In the genomic region with DNA sequence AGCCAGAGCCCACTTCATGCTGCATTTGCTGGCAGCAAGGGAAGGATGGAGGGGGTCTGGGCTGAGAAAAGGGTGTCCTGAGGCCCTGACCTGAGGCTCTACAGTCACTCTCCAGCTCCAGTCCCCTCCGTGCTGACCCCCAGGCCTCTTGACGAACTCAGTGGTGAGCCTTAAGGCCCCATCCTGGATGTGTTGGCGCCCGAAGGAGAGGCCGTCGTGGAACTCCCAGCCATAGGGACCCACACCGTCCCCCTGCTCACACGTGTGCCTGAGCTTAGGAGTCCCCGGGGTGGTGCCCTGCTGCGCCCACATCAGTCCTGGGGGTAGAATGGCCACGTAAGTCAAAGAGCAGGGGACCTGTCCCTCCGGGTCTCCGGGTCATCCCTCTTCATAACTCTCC, we compare ENCODE assay signal across 8 cellular contexts. TPM values are rescaled to one million over a fixed set of nuclear protein-coding genes. Genes with fewer than 3 reads are reported as not detected.
DNase-seq lines count a peak whose midpoint lies in the region; ATAC-seq, FAIRE-seq and TF ChIP-seq lines count a peak whose summit lies in the region.

No MANE protein-coding gene starts in this region.

- intact Hi-C loops in colonic mucosa (cut with DNase I) = no loop called here

- no peak for ATAC-seq in GM18870 (IDR thresholded peaks at IDR 0.05; ENCODE audit: unreplicated experiment)

- H3K36me3 ChIP-seq in BLaER1 treated with 17β-estradiol and CSF1 and Interleukin-3, amounts not matched to agents 10 nM and 100 nM = peaks cover 25 to 34% (median 28%) of the 10 kb centered on the region in 11 experiments
- peaks cover 24% of the 10 kb centered on the region for H3K36me3 ChIP-seq in HUES64 (ENCODE audit: insufficient read depth, low read length)
- H3K36me3 ChIP-seq in colonic mucosa = no peaks in the 10 kb centered on the region
- H3K36me3 ChIP-seq in muscle layer of colon (ENCODE audit: insufficient read depth, low read length) = peaks cover 13% of the 10 kb centered on the region

- H3K4me1 ChIP-seq in BLaER1 treated with 17β-estradiol and CSF1 and Interleukin-3, amounts not matched to agents 10 nM and 100 nM = peaks cover 21 to 33% (median 29%) of the 10 kb centered on the region in 10 experiments
- H3K4me1 ChIP-seq in HUES64 (ENCODE audit: insufficient read depth, low read length) (no peaks in the 10 kb centered on the region; the same call in 1 of the 2 replicates), colonic mucosa (peaks cover 7% of the 10 kb centered on the region), muscle layer of colon (ENCODE audit: insufficient read depth, low read length) (peaks cover 10% of the 10 kb centered on the region)

- DNase-seq in colonic mucosa (no peak), amniotic stem cell (lab: John Stamatoyannopoulos, UW) (no peak), urothelium cell line (ENCODE audit: low spot score) (no peak), HPDE6-E6E7 (ENCODE audit: extremely low spot score) (no peak)

- H3K4me2 ChIP-seq in BLaER1 treated with 17β-estradiol and CSF1 and Interleukin-3, amounts not matched to agents 10 nM and 100 nM = peak overlapping the region; percentile 82 to 100 (median 99)

- H4K20me1 ChIP-seq in BLaER1 treated with 17β-estradiol and CSF1 and Interleukin-3, amounts not matched to agents 10 nM and 100 nM = peaks cover 0 to 20% (median 4%) of the 10 kb centered on the region in 11 experiments; a peak in 10 of 22 replicates

- no peak for TF ChIP-seq CTCF in colonic mucosa (IDR thresholded peaks at IDR 0.05)

- H3K9ac ChIP-seq in BLaER1 treated with 17β-estradiol and CSF1 and Interleukin-3, amounts not matched to agents 10 nM and 100 nM = peak overlapping the region; percentile 85 to 96 (median 89)
- H3K9ac ChIP-seq in HUES64 (ENCODE audit: low read depth, low read length) = peak overlapping the region; percentile 83
- H3K9ac ChIP-seq in colonic mucosa (ENCODE audit: low read depth in 2 of 2, low read length in 2 of 2) = peak overlapping the region; percentile 81 to 83
- H3K9ac ChIP-seq in muscle layer of colon (ENCODE audit: low read length) = peak overlapping the region; percentile 70

- no peaks in the 10 kb centered on the region for H3K27me3 ChIP-seq in BLaER1 treated with 17β-estradiol and CSF1 and Interleukin-3, amounts not matched to agents 10 nM and 100 nM
- H3K27me3 ChIP-seq in HUES64 (ENCODE audit: insufficient read depth, low read length) (no peaks in the 10 kb centered on the region), colonic mucosa (no peaks in the 10 kb centered on the region), muscle layer of colon (ENCODE audit: control insufficient read depth in 1 of 2, insufficient read depth in 2 of 2, low read length in 2 of 2) (no peaks in the 10 kb centered on the region)

- 11% methylated on average over 13 of the region's 13 CpGs for WGBS in HUES64

- FAIRE-seq in urothelium cell line (lab: Jason Lieb, UNC) = no peak

- no peaks in the 10 kb centered on the region for H3K9me3 ChIP-seq in BLaER1 treated with 17β-estradiol and CSF1 and Interleukin-3, amounts not matched to agents 10 nM and 100 nM (replicated peaks in 1 of 11)
- H3K9me3 ChIP-seq in HUES64 (ENCODE audit: insufficient read depth, low read depth, low read length) = no peaks in the 10 kb centered on the region
- H3K9me3 ChIP-seq in colonic mucosa = no peaks in the 10 kb centered on the region
- no peaks in the 10 kb centered on the region for H3K9me3 ChIP-seq in muscle layer of colon (ENCODE audit: low read length)

- H3K27ac ChIP-seq in BLaER1 treated with 17β-estradiol and CSF1 and Interleukin-3, amounts not matched to agents 10 nM and 100 nM = peak overlapping the region; percentile 72 to 88 (median 83)
- H3K27ac ChIP-seq in HUES64 (ENCODE audit: low read depth, low read length) = no peak overlapping the region
- peak overlapping the region; percentile 76 for H3K27ac ChIP-seq in colonic mucosa
- H3K27ac ChIP-seq in muscle layer of colon (ENCODE audit: low read depth, low read length) = peak overlapping the region; percentile 82

- H3K4me3 ChIP-seq in BLaER1 treated with 17β-estradiol and CSF1 and Interleukin-3, amounts not matched to agents 10 nM and 100 nM = peak overlapping the region; percentile 81 to 96 (median 90)
- H3K4me3 ChIP-seq in HUES64 (ENCODE audit: low read length) (peak overlapping the region; percentile 98), colonic mucosa (peak overlapping the region; percentile 99), muscle layer of colon (ENCODE audit: low read depth in 1 of 2, low read length in 2 of 2) (peak overlapping the region; percentile 79 to 86)

RNA-seq across cellular contexts. Expression of a gene that starts 0.8 kb away (rescaled TPM):
- 27.7 TPM for polyA plus RNA-seq in HUES64 (2013, experiment 1 of 2)
- polyA plus RNA-seq in HUES64 (2013, experiment 2 of 2) = 25.9 TPM
- total RNA-seq in colonic mucosa = 10 to 100 TPM; 42.4 to 86.2 TPM

RNA-seq across cellular contexts. Expression of a gene that starts 6.2 kb away (rescaled TPM):
- 42.0 TPM for polyA plus RNA-seq in HUES64 (2013, experiment 1 of 2)
- 55.7 TPM for polyA plus RNA-seq in HUES64 (2013, experiment 2 of 2)
- 10 to 100 TPM; 47.6 to 48.3 TPM for total RNA-seq in colonic mucosa

RNA-seq across cellular contexts. Expression of a gene that starts 8.1 kb away (rescaled TPM):
- 25.4 TPM for polyA plus RNA-seq in HUES64 (2013, experiment 1 of 2)
- polyA plus RNA-seq in HUES64 (2013, experiment 2 of 2) = 28.6 TPM
- 10 to 100 TPM; 64.6 to 90.3 TPM for total RNA-seq in colonic mucosa

RNA-seq across cellular contexts. Expression of a gene that starts 9.5 kb away (rescaled TPM):
- polyA plus RNA-seq in HUES64 (2013, experiment 1 of 2) = 8.2 TPM
- polyA plus RNA-seq in HUES64 (2013, experiment 2 of 2) = 9.1 TPM
- 10 to 100 TPM; 18.2 to 23.9 TPM for total RNA-seq in colonic mucosa

RNA-seq across cellular contexts. Expression of a gene that starts 18.4 kb away (rescaled TPM):
- polyA plus RNA-seq in HUES64 (2013, experiment 1 of 2) = 7.6 TPM
- 4.9 TPM for polyA plus RNA-seq in HUES64 (2013, experiment 2 of 2)
- 10 to 100 TPM; 14.5 to 28.3 TPM for total RNA-seq in colonic mucosa
